ENCODE assay signal across 33 cellular contexts in genomic region chr11:46426233-46426991, GRCh38. TPM values are rescaled to one million over a fixed set of nuclear protein-coding genes. Genes with fewer than 3 reads are reported as not detected.
"Had no signal": no experiment of that assay in that cellular context is flagged by ENCODE, and none has a peak within 500 bp of the region (broad histone marks: within the 10 kb centered on the region; RNA-seq: fewer than 3 reads in every experiment).

No MANE protein-coding gene starts in this region.

- ATAC-seq: activated naive CD8-positive, alpha-beta T cell treated with anti-CD3 and anti-CD28 coated beads, Interleukin-2, amount 50 U/mL, for 24 hours; gastroesophageal sphincter; left colon; naive thymus-derived CD8-positive, alpha-beta T cell; stimulated activated effector memory CD8-positive, alpha-beta T cell treated with anti-CD3 and anti-CD28 coated beads, Interleukin-12 subunit alpha, Interleukin-12 subunit beta, amount 100 ng/mL, for 72 hours; stimulated activated naive CD8-positive, alpha-beta T cell treated with anti-CD3 and anti-CD28 coated beads, Interleukin-15, amount 100 ng/mL, for 72 hours had no signal

- FAIRE-seq: endothelial cell of umbilical vein, kidney, small intestine had no signal

- H3K4me3 Mint-ChIP-seq: activated CD4-positive, alpha-beta memory T cell treated with anti-CD3 and anti-CD28 coated beads, Interleukin-2, amount 10 ng/mL, durations not matched to agents 7 days and 5 days; activated CD4-positive, alpha-beta T cell treated with anti-CD3 and anti-CD28 coated beads, Interleukin-2, amount 10 ng/mL, durations not matched to agents 7 days and 5 days; activated naive CD4-positive, alpha-beta T cell treated with anti-CD3 and anti-CD28 coated beads, Interleukin-2, amount 50 U/mL, for 24 hours; activated naive CD8-positive, alpha-beta T cell treated with anti-CD3 and anti-CD28 coated beads, Interleukin-2, amount 50 U/mL, for 24 hours; activated T-cell treated with anti-CD3 and anti-CD28 coated beads, Interleukin-2, amount 50 U/mL, for 24 hours; immature natural killer cell; mesothelial cell of epicardium; naive thymus-derived CD8-positive, alpha-beta T cell; stimulated activated effector memory CD8-positive, alpha-beta T cell treated with anti-CD3 and anti-CD28 coated beads, Interleukin-12 subunit alpha, Interleukin-12 subunit beta, amount 100 ng/mL, for 72 hours; stimulated activated naive CD8-positive, alpha-beta T cell treated with anti-CD3 and anti-CD28 coated beads, Interleukin-15, amount 100 ng/mL, for 72 hours; T-helper 1 cell treated with Interleukin-12 subunit alpha and Interleukin-12 subunit beta and Interleukin-4 antibody, amounts not matched to agents 30 μg/mL and 1 μg/mL, for 36 hours; type B pancreatic cell had no signal

- H3K4me1 Mint-ChIP-seq: activated CD4-positive, alpha-beta memory T cell treated with anti-CD3 and anti-CD28 coated beads, Interleukin-2, amount 10 ng/mL, durations not matched to agents 7 days and 5 days; activated naive CD4-positive, alpha-beta T cell treated with anti-CD3 and anti-CD28 coated beads, Interleukin-2, amount 50 U/mL, for 24 hours; activated naive CD8-positive, alpha-beta T cell treated with anti-CD3 and anti-CD28 coated beads, Interleukin-2, amount 50 U/mL, for 24 hours; immature natural killer cell; stimulated activated effector memory CD8-positive, alpha-beta T cell treated with anti-CD3 and anti-CD28 coated beads, Interleukin-12 subunit alpha, Interleukin-12 subunit beta, amount 100 ng/mL, for 72 hours; stimulated activated naive CD8-positive, alpha-beta T cell treated with anti-CD3 and anti-CD28 coated beads, Interleukin-15, amount 100 ng/mL, for 72 hours had no signal

- H3K36me3 ChIP-seq: breast epithelium, uterus had no signal

- H3K27me3 Mint-ChIP-seq: activated CD4-positive, alpha-beta memory T cell treated with anti-CD3 and anti-CD28 coated beads, Interleukin-2, amount 10 ng/mL, durations not matched to agents 7 days and 5 days; activated CD4-positive, alpha-beta T cell treated with anti-CD3 and anti-CD28 coated beads, Interleukin-2, amount 10 ng/mL, durations not matched to agents 7 days and 5 days; activated naive CD4-positive, alpha-beta T cell treated with anti-CD3 and anti-CD28 coated beads, Interleukin-2, amount 50 U/mL, for 24 hours; activated naive CD8-positive, alpha-beta T cell treated with anti-CD3 and anti-CD28 coated beads, Interleukin-2, amount 50 U/mL, for 24 hours; activated T-cell treated with anti-CD3 and anti-CD28 coated beads, Interleukin-2, amount 50 U/mL, for 24 hours; naive thymus-derived CD8-positive, alpha-beta T cell; stimulated activated naive CD8-positive, alpha-beta T cell treated with anti-CD3 and anti-CD28 coated beads, Interleukin-15, amount 100 ng/mL, for 72 hours; type B pancreatic cell had no signal

- H3K9me3 Mint-ChIP-seq: activated CD4-positive, alpha-beta memory T cell treated with anti-CD3 and anti-CD28 coated beads, Interleukin-2, amount 10 ng/mL, durations not matched to agents 7 days and 5 days; activated CD4-positive, alpha-beta T cell treated with anti-CD3 and anti-CD28 coated beads, Interleukin-2, amount 10 ng/mL, durations not matched to agents 7 days and 5 days; activated naive CD4-positive, alpha-beta T cell treated with anti-CD3 and anti-CD28 coated beads, Interleukin-2, amount 50 U/mL, for 24 hours; activated naive CD8-positive, alpha-beta T cell treated with anti-CD3 and anti-CD28 coated beads, Interleukin-2, amount 50 U/mL, for 24 hours; activated T-cell treated with anti-CD3 and anti-CD28 coated beads, Interleukin-2, amount 50 U/mL, for 24 hours; activated T-helper 2 cell treated with anti-CD3 and anti-CD28 coated beads, Interferon-gamma antibody, Interleukin-2, Interleukin-4, amounts not matched to agents 10 μg/mL and 5 μg/mL and 100 μg/mL, durations not matched to agents 14 hours and 24 hours and 36 hours; immature natural killer cell; mesothelial cell of epicardium; naive thymus-derived CD8-positive, alpha-beta T cell; stimulated activated effector memory CD8-positive, alpha-beta T cell treated with anti-CD3 and anti-CD28 coated beads, Interleukin-12 subunit alpha, Interleukin-12 subunit beta, amount 100 ng/mL, for 72 hours; stimulated activated naive CD8-positive, alpha-beta T cell treated with anti-CD3 and anti-CD28 coated beads, Interleukin-15, amount 100 ng/mL, for 72 hours; T-helper 1 cell treated with Interleukin-12 subunit alpha and Interleukin-12 subunit beta and Interleukin-4 antibody, amounts not matched to agents 30 μg/mL and 1 μg/mL, for 36 hours; type B pancreatic cell had no signal

- H3K9me3 ChIP-seq: breast epithelium, gastroesophageal sphincter, neutrophil, sigmoid colon, uterus had no signal

- H3K4me1 ChIP-seq: breast epithelium, gastroesophageal sphincter, sigmoid colon, uterus had no signal

- H3K27ac Mint-ChIP-seq: activated CD4-positive, alpha-beta memory T cell treated with anti-CD3 and anti-CD28 coated beads, Interleukin-2, amount 10 ng/mL, durations not matched to agents 7 days and 5 days; activated CD4-positive, alpha-beta T cell treated with anti-CD3 and anti-CD28 coated beads, Interleukin-2, amount 10 ng/mL, durations not matched to agents 7 days and 5 days; activated naive CD4-positive, alpha-beta T cell treated with anti-CD3 and anti-CD28 coated beads, Interleukin-2, amount 50 U/mL, for 24 hours; activated naive CD8-positive, alpha-beta T cell treated with anti-CD3 and anti-CD28 coated beads, Interleukin-2, amount 50 U/mL, for 24 hours; activated T-cell treated with anti-CD3 and anti-CD28 coated beads, Interleukin-2, amount 50 U/mL, for 24 hours; activated T-helper 2 cell treated with anti-CD3 and anti-CD28 coated beads, Interferon-gamma antibody, Interleukin-2, Interleukin-4, amounts not matched to agents 10 μg/mL and 5 μg/mL and 100 μg/mL, durations not matched to agents 14 hours and 24 hours and 36 hours; immature natural killer cell; mesothelial cell of epicardium; stimulated activated effector memory CD8-positive, alpha-beta T cell treated with anti-CD3 and anti-CD28 coated beads, Interleukin-12 subunit alpha, Interleukin-12 subunit beta, amount 100 ng/mL, for 72 hours; T-helper 1 cell treated with Interleukin-12 subunit alpha and Interleukin-12 subunit beta and Interleukin-4 antibody, amounts not matched to agents 30 μg/mL and 1 μg/mL, for 36 hours; type B pancreatic cell had no signal

- H3K4me3 ChIP-seq: breast epithelium, gastroesophageal sphincter, sigmoid colon, uterus had no signal

- DNase-seq: activated CD4-positive, alpha-beta memory T cell treated with anti-CD3 and anti-CD28 coated beads, Interleukin-2, amount 10 ng/mL, durations not matched to agents 7 days and 5 days; activated CD4-positive, alpha-beta T cell treated with anti-CD3 and anti-CD28 coated beads, Interleukin-2, amount 10 ng/mL, durations not matched to agents 7 days and 5 days; activated CD4-positive, CD25-positive, alpha-beta regulatory T cell treated with anti-CD3 and anti-CD28 coated beads, Interleukin-2, amount 50 U/mL, for 72 hours; activated CD8-positive, alpha-beta memory T cell treated with anti-CD3 and anti-CD28 coated beads, Interleukin-2, amount 50 U/mL, for 48 hours; activated naive CD8-positive, alpha-beta T cell treated with anti-CD3 and anti-CD28 coated beads, Interleukin-2, amount 50 U/mL, for 24 hours; activated T-cell treated with anti-CD3 and anti-CD28 coated beads, Interleukin-2, amount 50 U/mL, for 24 hours; central memory CD4-positive, alpha-beta T cell; hypothalamus; immature natural killer cell; kidney; left colon; naive thymus-derived CD8-positive, alpha-beta T cell; sigmoid colon; small intestine; stimulated activated CD4-positive, alpha-beta T cell treated with anti-CD3 and anti-CD28 coated beads, Interleukin-4, amount 100 ng/mL, for 24 hours; stimulated activated naive CD8-positive, alpha-beta T cell treated with anti-CD3 and anti-CD28 coated beads, Interleukin-15, amount 100 ng/mL, for 72 hours; substantia nigra; T-helper 9 cell; uterus; WERI-Rb-1 had no signal

- H3K27me3 ChIP-seq: breast epithelium, gastroesophageal sphincter, neutrophil, sigmoid colon, uterus had no signal

- H3K27ac ChIP-seq: breast epithelium, gastroesophageal sphincter, neutrophil, sigmoid colon, uterus, WERI-Rb-1 had no signal

RNA-seq across cellular contexts. Expression of gene CHRM4, which starts 34.8 kb away (rescaled TPM):
- total RNA-seq: fibroblast of lung, fibroblast of villous mesenchyme, posterior vena cava had no signal
